ENCODE assay signal across 21 cellular contexts in the genomic region with DNA sequence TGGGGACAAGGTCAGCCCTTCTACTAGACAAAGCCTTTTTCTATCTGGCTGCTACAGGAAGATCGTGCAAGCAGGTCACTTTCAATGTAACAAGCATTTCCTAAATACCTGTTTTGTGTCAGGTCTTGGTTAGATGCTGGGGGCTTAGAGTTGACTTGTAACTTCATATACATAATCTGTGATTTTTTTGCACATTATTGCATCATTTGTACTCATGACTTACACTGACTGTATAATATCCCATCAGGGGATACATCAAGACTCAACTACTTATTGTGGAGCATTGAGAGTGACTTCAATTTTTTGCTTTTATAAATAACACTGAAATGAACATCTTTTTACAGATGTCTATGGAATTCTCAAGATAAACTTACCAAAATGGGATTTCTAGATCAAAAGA.
DNase-seq lines count a peak whose midpoint lies in the region; ATAC-seq, FAIRE-seq and TF ChIP-seq lines count a peak whose summit lies in the region.
"Had no signal": no experiment of that assay in that cellular context is flagged by ENCODE, and none has a peak within 500 bp of the region (broad histone marks: within the 10 kb centered on the region; RNA-seq: fewer than 3 reads in every experiment).

No MANE protein-coding gene starts in this region.

- H3K27me3 ChIP-seq in left ventricle myocardium inferior (ENCODE audit: low read depth) = no peaks in the 10 kb centered on the region
- H3K27me3 ChIP-seq in IMR-90 (ENCODE audit: control insufficient read depth, insufficient read depth, low read length) = no peaks in the 10 kb centered on the region
- H3K27me3 ChIP-seq in K562 (ENCODE audit: control insufficient read depth in 2 of 2, insufficient read depth in 2 of 2, low read length in 2 of 2) = peaks cover 18 to 29% of the 10 kb centered on the region in 2 experiments
- no peaks in the 10 kb centered on the region for H3K27me3 ChIP-seq in psoas muscle (ENCODE audit: insufficient read depth in 3 of 3, low read length in 2 of 3)
- H3K27me3 ChIP-seq in mammary epithelial cell (ENCODE audit: insufficient read depth, low read length) = no peaks in the 10 kb centered on the region
- H3K27me3 ChIP-seq: MG63 had no signal

- no peak overlapping the region for H4K8ac ChIP-seq in IMR-90 (ENCODE audit: low read depth in 2 of 2, low read length in 2 of 2)

- WGBS in IMR-90 (ENCODE audit: extremely low coverage in 2 of 2, insufficient read length in 1 of 2), 2 experiments = no CpG with 5 or more reads among the region's 1 CpG
- WGBS in K562 (ENCODE audit: insufficient coverage, low coverage, missing lambda C conversion rate) = 13% methylated on average over 1 of the region's 1 CpG
- 84 to 92% (median 88%) methylated on average over 1 of the region's 1 CpG for WGBS in psoas muscle, 3 donors
- WGBS in mammary epithelial cell (ENCODE audit: low coverage, missing lambda C conversion rate) = 93% methylated on average over 1 of the region's 1 CpG

- no peak overlapping the region for H3K18ac ChIP-seq in IMR-90 (ENCODE audit: low read depth, low read length)

- TF ChIP-seq POLR2A in IMR-90 (IDR thresholded peaks at IDR 0.05; ENCODE audit: low read depth, low read length) = no peak
- no peak for TF ChIP-seq POLR2A in K562 (conservative IDR thresholded peaks at IDR 0.05)

- no peak for FAIRE-seq in K562 (lab: Jason Lieb, UNC)
- FAIRE-seq: D721Med had no signal

- H2AFZ ChIP-seq in IMR-90 (replicated peaks; ENCODE audit: low read length, poor library complexity) (no peak overlapping the region), K562 (ENCODE audit: low read depth, low read length) (no peak overlapping the region), mammary epithelial cell (ENCODE audit: low read depth, low read length) (no peak overlapping the region)
- H2AFZ ChIP-seq: GM23248 had no signal

- H3K4me3 ChIP-seq in left ventricle myocardium inferior = no peak overlapping the region
- no peak overlapping the region for H3K4me3 ChIP-seq in IMR-90 (ENCODE audit: insufficient read depth, low read depth, low read length)
- H3K4me3 ChIP-seq in K562 = no peak overlapping the region
- no peak overlapping the region for H3K4me3 ChIP-seq in psoas muscle
- H3K4me3 ChIP-seq in mammary epithelial cell (replicated peaks in 1 of 3; ENCODE audit: insufficient read depth in 1 of 3, low read depth in 2 of 3, low read length in 3 of 3) = no peak overlapping the region
- H3K4me3 ChIP-seq: BLaER1 treated with 17β-estradiol and CSF1 and Interleukin-3, amounts not matched to agents 10 nM and 100 nM; GM23248; MG63 had no signal

- no peaks in the 10 kb centered on the region for H3K9me3 ChIP-seq in left ventricle myocardium inferior (replicated peaks)
- no peaks in the 10 kb centered on the region for H3K9me3 ChIP-seq in IMR-90 (ENCODE audit: control insufficient read depth, insufficient read depth, low read length)
- no peaks in the 10 kb centered on the region for H3K9me3 ChIP-seq in K562 (replicated peaks; ENCODE audit: control insufficient read depth, insufficient read depth, low read depth, low read length)
- no peaks in the 10 kb centered on the region for H3K9me3 ChIP-seq in psoas muscle
- H3K9me3 ChIP-seq in mammary epithelial cell (replicated peaks; ENCODE audit: insufficient read depth, low read length) = no peaks in the 10 kb centered on the region
- H3K9me3 ChIP-seq: BLaER1 treated with 17β-estradiol and CSF1 and Interleukin-3, amounts not matched to agents 10 nM and 100 nM; MG63 had no signal

- no peak for TF ChIP-seq EP300 in K562 (IDR thresholded peaks at IDR 0.05; ENCODE audit: low read length)

- no peak overlapping the region for H2BK120ac ChIP-seq in IMR-90 (ENCODE audit: low read depth, low read length)

- intact Hi-C loops in left ventricle myocardium inferior (cut with micrococcal nuclease) = loop anchor here (10.0 kb wide), 1 partner anchor 47 kb away; no protein-coding TSS in a partner anchor
- intact Hi-C loops in Right ventricle myocardium inferior (cut with DNase I) = no loop called here
- intact Hi-C loops in IMR-90 (cut with micrococcal nuclease) = no loop called here
- intact Hi-C loops in K562 (cut with micrococcal nuclease) = no loop called here
- intact Hi-C loops in psoas muscle (cut with DNase I) = no loop called here
- intact Hi-C loops in mammary epithelial cell (cut with micrococcal nuclease) = no loop called here

- H3K14ac ChIP-seq in IMR-90 (replicated peaks; ENCODE audit: low read depth, low read length) = 0 out of 2 replicates have a peak overlapping the region, but pooled peaks have one; percentile 4

- in situ Hi-C loops in IMR-90 (cut with MboI; ENCODE audit: low sequenced_read_pairs) (no loop called here), K562 (cut with MboI) (no loop called here), mammary epithelial cell (cut with MboI; ENCODE audit: low sequenced_read_pairs in 2 of 2) (no loop called here)

- H3K79me2 ChIP-seq in K562 (ENCODE audit: control insufficient read depth, insufficient read depth, low read length) (no peaks in the 10 kb centered on the region), mammary epithelial cell (ENCODE audit: insufficient read depth, low read length) (no peaks in the 10 kb centered on the region)

- no peak overlapping the region for H3K56ac ChIP-seq in IMR-90 (ENCODE audit: extremely low read depth, insufficient read depth, low read length)

- DNase-seq in left ventricle myocardium inferior (no peak), Right ventricle myocardium inferior (ENCODE audit: missing footprints) (no peak), IMR-90 (no peak), K562 (ENCODE audit: extremely low read depth in 1 of 4, low spot score in 3 of 4) (no peak), psoas muscle (no peak), mammary epithelial cell (no peak), GM10248 (ENCODE audit: extremely low spot score) (no peak)
- DNase-seq: CD4-positive, alpha-beta T cell; GM23248; H7; KBM-7; MG63; NCI-H1105 treated with DMSO at 0.1 percent for 48 hours; NCI-H2029; NCI-H446; NCI-H524 treated with DMSO at 0.1 percent for 48 hours; NCI-H774; PC-3 had no signal

- H3K36me3 ChIP-seq in left ventricle myocardium inferior (no peaks in the 10 kb centered on the region), IMR-90 (ENCODE audit: control insufficient read depth, insufficient read depth, low read length) (no peaks in the 10 kb centered on the region), K562 (ENCODE audit: control insufficient read depth, insufficient read depth, low read length) (no peaks in the 10 kb centered on the region), psoas muscle (ENCODE audit: insufficient read depth in 1 of 2, low read depth in 1 of 2) (no peaks in the 10 kb centered on the region), mammary epithelial cell (ENCODE audit: insufficient read depth, low read length) (no peaks in the 10 kb centered on the region)
- H3K36me3 ChIP-seq: BLaER1 treated with 17β-estradiol and CSF1 and Interleukin-3, amounts not matched to agents 10 nM and 100 nM had no signal

- ATAC-seq in Right ventricle myocardium inferior (no peak), IMR-90 (ENCODE audit: low read depth) (no peak), K562 (no peak), psoas muscle (no peak), GM21447 (IDR thresholded peaks at IDR 0.05; ENCODE audit: unreplicated experiment) (no peak)
- ATAC-seq: PC-3 had no signal

- H3K9ac ChIP-seq in IMR-90 (ENCODE audit: low read depth, low read length) (no peak overlapping the region), K562 (ENCODE audit: insufficient read depth in 1 of 2, low read depth in 2 of 2, low read length in 2 of 2) (no peak overlapping the region), mammary epithelial cell (ENCODE audit: insufficient read depth, low read length) (no peak overlapping the region)
- H3K9ac ChIP-seq: BLaER1 treated with 17β-estradiol and CSF1 and Interleukin-3, amounts not matched to agents 10 nM and 100 nM; GM23248 had no signal

- CTCF ChIA-PET in IMR-90 (lab: Yijun Ruan, JAX) = no interaction called here
- CTCF ChIA-PET in K562 (lab: Yijun Ruan, JAX; ENCODE audit: low intra/inter-chr PET ratio) = no interaction called here
- CTCF ChIA-PET in mammary epithelial cell (lab: Charles Lee; ENCODE audit: low non-redundant PET) = no interaction called here
- CTCF ChIA-PET in GM10248 (lab: Yijun Ruan, JAX) = interaction anchor here (3.8 kb wide), 1 partner anchor 9 kb away, joined by 24 read pairs; no protein-coding TSS in a partner anchor

- H2BK20ac ChIP-seq in IMR-90 (ENCODE audit: low read depth, low read length) = no peak overlapping the region

- no peak overlapping the region for H2AK9ac ChIP-seq in IMR-90 (replicated peaks; ENCODE audit: low read depth, low read length, poor library complexity)

- no peak overlapping the region; the same call in 1 of the 2 replicates for H3K4ac ChIP-seq in IMR-90 (ENCODE audit: low read depth, low read length)

- no peak overlapping the region for H2BK5ac ChIP-seq in IMR-90 (ENCODE audit: low read depth, low read length, poor library complexity, severe bottlenecking)

- no peak overlapping the region for H3K23ac ChIP-seq in IMR-90 (ENCODE audit: low read depth, low read length)

- H3K27ac ChIP-seq in left ventricle myocardium inferior (replicated peaks) (peak overlapping the region; percentile 96), IMR-90 (ENCODE audit: insufficient read depth, low read length) (no peak overlapping the region), K562 (ENCODE audit: extremely low read depth, low read depth, low read length) (no peak overlapping the region), psoas muscle (peak overlapping the region; percentile 65), mammary epithelial cell (ENCODE audit: insufficient read depth, low read depth, low read length) (no peak overlapping the region)
- H3K27ac ChIP-seq: BLaER1 treated with 17β-estradiol and CSF1 and Interleukin-3, amounts not matched to agents 10 nM and 100 nM; GM23248 had no signal

- H3K9me1 ChIP-seq in IMR-90 (ENCODE audit: insufficient read depth, low read length) (peaks cover 32% of the 10 kb centered on the region), K562 (ENCODE audit: control insufficient read depth, insufficient read depth, low read length) (no peaks in the 10 kb centered on the region)

- no peaks in the 10 kb centered on the region for H4K20me1 ChIP-seq in IMR-90 (ENCODE audit: insufficient read depth, low read length)
- no peaks in the 10 kb centered on the region for H4K20me1 ChIP-seq in K562 (replicated peaks; ENCODE audit: control insufficient read depth, insufficient read depth, low read length)
- H4K20me1 ChIP-seq in mammary epithelial cell (ENCODE audit: insufficient read depth, low read length) = no peaks in the 10 kb centered on the region
- H4K20me1 ChIP-seq: BLaER1 treated with 17β-estradiol and CSF1 and Interleukin-3, amounts not matched to agents 10 nM and 100 nM had no signal

- H4K91ac ChIP-seq in IMR-90 (ENCODE audit: insufficient read depth, low read depth, low read length) = no peak overlapping the region

- TF ChIP-seq RAD21 in IMR-90 (IDR thresholded peaks at IDR 0.05; ENCODE audit: low read length) (no peak), K562 (CRISPR knock-in tag; conservative IDR thresholded peaks at IDR 0.05 in 1 of 2, IDR thresholded peaks at IDR 0.05 in 1 of 2) (no peak)

- dilution Hi-C loops in IMR-90 (cut with HindIII; ENCODE audit: low sequenced_read_pairs, unreplicated experiment) (no loop called here), mammary epithelial cell (cut with HindIII; ENCODE audit: low sequenced_read_pairs) (no loop called here)

- H4K5ac ChIP-seq in IMR-90 (ENCODE audit: low read depth, low read length) = no peak overlapping the region

- H2AK5ac ChIP-seq in IMR-90 (ENCODE audit: low read depth, low read length) = no peak overlapping the region

- POLR2A ChIA-PET in IMR-90 (lab: Charles Lee; ENCODE audit: unreplicated experiment) (no interaction called here), K562 (lab: Yijun Ruan, JAX) (no interaction called here), GM10248 (lab: Yijun Ruan, JAX) (no interaction called here)

- H3K79me1 ChIP-seq in IMR-90 (ENCODE audit: low read depth in 1 of 2, low read length in 2 of 2) = peaks cover 26 to 81% of the 10 kb centered on the region in 2 experiments

- H3K4me1 ChIP-seq in left ventricle myocardium inferior (peaks cover 100% of the 10 kb centered on the region), IMR-90 (ENCODE audit: control insufficient read depth, insufficient read depth, low read length) (peaks cover 11% of the 10 kb centered on the region), K562 (replicated peaks in 1 of 2; ENCODE audit: control insufficient read depth in 2 of 2, insufficient read depth in 2 of 2, low read length in 2 of 2) (peaks cover 4 to 15% of the 10 kb centered on the region in 2 experiments; a peak in 4 of 5 replicates), psoas muscle (peaks cover 32% of the 10 kb centered on the region), mammary epithelial cell (ENCODE audit: insufficient read depth, low read length) (peaks cover 12% of the 10 kb centered on the region)

- 0 out of 3 replicates have a peak overlapping the region, but pooled peaks have one; percentile 51 for H2BK15ac ChIP-seq in IMR-90 (ENCODE audit: low read depth, low read length)

- TF ChIP-seq CTCF in left ventricle myocardium inferior (IDR thresholded peaks at IDR 0.05; ENCODE audit: borderline replicate concordance) = no peak
- no peak for TF ChIP-seq CTCF in IMR-90 (conservative IDR thresholded peaks at IDR 0.05; ENCODE audit: low read depth, low read length)
- no peak for TF ChIP-seq CTCF in K562 (IDR thresholded peaks at IDR 0.05 in 2 of 3, conservative IDR thresholded peaks at IDR 0.05 in 1 of 3; ENCODE audit: insufficient read depth in 2 of 3, low read depth in 1 of 3, low read length in 3 of 3)
- no peak for TF ChIP-seq CTCF in psoas muscle (IDR thresholded peaks at IDR 0.05)
- no peak for TF ChIP-seq CTCF in mammary epithelial cell (conservative IDR thresholded peaks at IDR 0.05 in 1 of 2, IDR thresholded peaks at IDR 0.05 in 1 of 2; ENCODE audit: extremely low read depth in 1 of 2, insufficient read depth in 1 of 2, low read depth in 1 of 2, low read length in 2 of 2)
- no peak for TF ChIP-seq CTCF in GM10248 (IDR thresholded peaks at IDR 0.05; ENCODE audit: control extremely low read depth, extremely low read depth, low read depth, missing control alignments)

- H3K4me2 ChIP-seq in IMR-90 (ENCODE audit: low read depth, low read length) = no peak overlapping the region
- no peak overlapping the region for H3K4me2 ChIP-seq in K562 (ENCODE audit: insufficient read depth, low read length)
- no peak overlapping the region for H3K4me2 ChIP-seq in mammary epithelial cell (ENCODE audit: insufficient read depth, low read depth, low read length)
- H3K4me2 ChIP-seq: BLaER1 treated with 17β-estradiol and CSF1 and Interleukin-3, amounts not matched to agents 10 nM and 100 nM had no signal

- BruUV-seq in IMR-90 (replicated peaks; lab: Mats Ljungman, UMichigan) (no TSS peak), K562 (replicated peaks; lab: Mats Ljungman, UMichigan) (no TSS peak), mammary epithelial cell (replicated peaks; lab: Mats Ljungman, UMichigan) (no TSS peak)

Comparison
In these comparisons a context has a peak if more than half of its experiments do, and no peak if none do; other contexts are left out.
1. H3K27ac ChIP-seq: peak in left ventricle myocardium inferior (single experiment) and psoas muscle (single experiment); none in IMR-90 (single experiment), K562 (single experiment) and mammary epithelial cell (single experiment).